ENCODE assay signal across 19 cellular contexts in the genomic region with DNA sequence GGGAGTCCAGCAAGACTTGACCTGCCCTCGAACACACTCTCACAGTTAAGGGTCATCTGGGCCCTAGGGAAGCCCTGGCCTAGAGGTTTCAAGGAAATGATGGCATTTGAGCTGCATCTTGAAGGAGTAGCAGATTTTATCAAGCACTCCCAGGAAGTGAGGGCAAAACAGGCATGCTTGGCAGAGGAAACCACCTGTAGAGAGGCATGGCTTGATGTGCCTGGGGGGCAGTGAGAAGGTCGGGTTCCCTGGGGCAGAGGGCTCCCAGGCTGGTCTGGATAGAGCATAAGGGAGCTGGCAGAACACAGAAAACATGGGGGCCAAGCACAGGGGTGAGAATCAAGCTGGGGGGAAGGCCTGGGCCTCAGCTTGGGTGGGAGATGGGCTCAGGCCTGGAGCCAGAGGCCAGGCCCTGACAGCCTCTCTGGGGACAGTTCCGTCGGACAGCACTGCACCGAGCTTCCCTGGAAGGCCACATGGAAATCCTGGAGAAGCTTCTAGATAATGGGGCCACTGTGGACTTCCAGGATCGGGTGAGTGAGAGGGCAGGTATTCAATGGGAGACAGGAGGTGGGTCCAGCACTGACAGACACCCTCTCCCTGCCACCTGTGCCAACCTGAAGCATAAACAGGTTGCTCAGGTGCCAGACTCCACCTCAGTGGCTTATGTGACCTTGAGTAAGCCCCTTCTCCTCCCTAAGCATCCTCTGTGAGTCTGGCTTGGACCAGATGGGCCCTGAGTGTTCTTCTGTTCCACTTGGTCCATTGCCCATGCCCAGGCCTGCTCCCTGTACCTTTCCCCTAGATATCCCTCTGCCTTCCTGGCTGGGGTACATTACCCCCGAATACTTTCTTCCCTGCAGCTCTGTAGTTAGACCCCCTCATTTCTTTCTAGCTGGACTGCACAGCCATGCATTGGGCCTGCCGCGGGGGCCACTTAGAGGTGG. TPM values are rescaled to one million over a fixed set of nuclear protein-coding genes. Genes with fewer than 3 reads are reported as not detected.
DNase-seq lines count a peak whose midpoint lies in the region; ATAC-seq and TF ChIP-seq lines count a peak whose summit lies in the region.
"Had no signal": no experiment of that assay in that cellular context is flagged by ENCODE, and none has a peak within 500 bp of the region (broad histone marks: within the 10 kb centered on the region; RNA-seq: fewer than 3 reads in every experiment).

No MANE protein-coding gene starts in this region.

- ATAC-seq in T-helper 17 cell, result no peak
- no peak for ATAC-seq in activated CD8-positive, alpha-beta T cell treated with anti-CD3 and anti-CD28 coated beads, Interleukin-2, amount 10 ng/mL, durations not matched to agents 7 days and 5 days
- ATAC-seq: Right ventricle myocardium inferior had no signal

- H3K4me1 Mint-ChIP-seq in T-helper 17 cell, result peaks cover 3% of the 10 kb centered on the region
- H3K4me1 Mint-ChIP-seq in activated CD8-positive, alpha-beta T cell treated with anti-CD3 and anti-CD28 coated beads, Interleukin-2, amount 10 ng/mL, durations not matched to agents 7 days and 5 days (ENCODE audit: low read depth), result no peaks in the 10 kb centered on the region
- peaks cover 24% of the 10 kb centered on the region for H3K4me1 Mint-ChIP-seq in nephron progenitor cell

- H3K4me3 Mint-ChIP-seq in T-helper 17 cell, result no peak overlapping the region
- H3K4me3 Mint-ChIP-seq in activated CD8-positive, alpha-beta T cell treated with anti-CD3 and anti-CD28 coated beads, Interleukin-2, amount 10 ng/mL, durations not matched to agents 7 days and 5 days, result no peak overlapping the region
- no peak overlapping the region for H3K4me3 Mint-ChIP-seq in nephron progenitor cell
- H3K4me3 Mint-ChIP-seq: CD4-positive, alpha-beta T cell had no signal

- H3K4me3 ChIP-seq in sigmoid colon, result no peak overlapping the region
- H3K4me3 ChIP-seq: PC-9 had no signal

- intact Hi-C loops in sigmoid colon (cut with DNase I), result no loop called here

- H3K9me3 ChIP-seq in T-helper 17 cell (ENCODE audit: control insufficient read depth, low read length, poor library complexity, severe bottlenecking) (no peaks in the 10 kb centered on the region), sigmoid colon (no peaks in the 10 kb centered on the region)
- H3K9me3 ChIP-seq: Caco-2 had no signal

- H3K27me3 ChIP-seq in sigmoid colon, result no peaks in the 10 kb centered on the region

- no peak for TF ChIP-seq CTCF in sigmoid colon (IDR thresholded peaks at IDR 0.05)
- no peak for TF ChIP-seq CTCF in nephron progenitor cell (IDR thresholded peaks at IDR 0.05)

- CTCF ChIA-PET in activated CD8-positive, alpha-beta T cell treated with anti-CD3 and anti-CD28 coated beads, Interleukin-2, amount 10 ng/mL, durations not matched to agents 7 days and 5 days (lab: Charles Lee), result no interaction called here

- 89 to 92% methylated on average over 9 of the region's 9 CpGs for WGBS in sigmoid colon, 2 donors

- POLR2A ChIA-PET in activated CD8-positive, alpha-beta T cell treated with anti-CD3 and anti-CD28 coated beads, Interleukin-2, amount 10 ng/mL, durations not matched to agents 7 days and 5 days (lab: Charles Lee), result no interaction called here

- no peaks in the 10 kb centered on the region for H3K36me3 ChIP-seq in sigmoid colon

- H3K27me3 Mint-ChIP-seq in T-helper 17 cell (peaks cover 6% of the 10 kb centered on the region), nephron progenitor cell (ENCODE audit: low read depth, poor library complexity) (peaks cover 6% of the 10 kb centered on the region)
- H3K27me3 Mint-ChIP-seq in activated CD8-positive, alpha-beta T cell treated with anti-CD3 and anti-CD28 coated beads, Interleukin-2, amount 10 ng/mL, durations not matched to agents 7 days and 5 days (ENCODE audit: low read depth), result no peaks in the 10 kb centered on the region
- H3K27me3 Mint-ChIP-seq: CD4-positive, alpha-beta T cell had no signal

- H3K27ac ChIP-seq in sigmoid colon, result no peak overlapping the region
- H3K27ac ChIP-seq: PC-9 had no signal

- DNase-seq in NCI-H2171 treated with DMSO at 0.1 percent for 48 hours (lab: John Stamatoyannopoulos, UW) (peak; percentile 10), NCI-H2171 (lab: John Stamatoyannopoulos, UW) (no peak), AG20443 (ENCODE audit: low spot score) (peak; percentile 2), T-helper 17 cell (no peak), sigmoid colon (peak; percentile 33), glomerular visceral epithelial cell (ENCODE audit: extremely low spot score) (no peak), nephron progenitor cell (no peak)
- DNase-seq in activated CD8-positive, alpha-beta T cell treated with anti-CD3 and anti-CD28 coated beads, Interleukin-2, amount 10 ng/mL, durations not matched to agents 7 days and 5 days, result no peak
- DNase-seq: 8988T; Caco-2; CD4-positive, alpha-beta T cell; IMR-90; NCI-H1417 treated with DMSO at 0.1 percent for 48 hours; NCI-H1930; NCI-H526; PC-9 had no signal

- no peaks in the 10 kb centered on the region for H3K4me1 ChIP-seq in sigmoid colon

- H3K36me3 Mint-ChIP-seq in T-helper 17 cell (ENCODE audit: low read depth) (no peaks in the 10 kb centered on the region), nephron progenitor cell (ENCODE audit: low read depth) (no peaks in the 10 kb centered on the region)
- H3K36me3 Mint-ChIP-seq in activated CD8-positive, alpha-beta T cell treated with anti-CD3 and anti-CD28 coated beads, Interleukin-2, amount 10 ng/mL, durations not matched to agents 7 days and 5 days (ENCODE audit: low read depth), result no peaks in the 10 kb centered on the region

- H3K27ac Mint-ChIP-seq in T-helper 17 cell, result peak overlapping the region; percentile 67
- H3K27ac Mint-ChIP-seq in activated CD8-positive, alpha-beta T cell treated with anti-CD3 and anti-CD28 coated beads, Interleukin-2, amount 10 ng/mL, durations not matched to agents 7 days and 5 days, result no peak overlapping the region
- H3K27ac Mint-ChIP-seq in nephron progenitor cell, result no peak overlapping the region
- H3K27ac Mint-ChIP-seq: CD4-positive, alpha-beta T cell had no signal

- no peaks in the 10 kb centered on the region for H3K9me3 Mint-ChIP-seq in activated CD8-positive, alpha-beta T cell treated with anti-CD3 and anti-CD28 coated beads, Interleukin-2, amount 10 ng/mL, durations not matched to agents 7 days and 5 days (ENCODE audit: insufficient read depth)
- no peaks in the 10 kb centered on the region for H3K9me3 Mint-ChIP-seq in nephron progenitor cell
- H3K9me3 Mint-ChIP-seq: CD4-positive, alpha-beta T cell had no signal

- TF ChIP-seq POLR2A in sigmoid colon (IDR thresholded peaks at IDR 0.05), result no peak

- TF ChIP-seq EP300 in sigmoid colon (IDR thresholded peaks at IDR 0.05), result no peak

RNA-seq across cellular contexts. Expression of a gene that starts 3.5 kb away (rescaled TPM):
- total RNA-seq in T-helper 17 cell (not detected), sigmoid colon (under 1 TPM in 1 of 4 donors, not detected in 3; 0.71 TPM)
- 1 to 10 TPM in 1 of 3 donors, under 1 TPM in 1, not detected in 1; 0.26 to 1.2 TPM for polyA plus RNA-seq in sigmoid colon
- not detected for total RNA-seq in activated CD8-positive, alpha-beta T cell treated with anti-CD3 and anti-CD28 coated beads, Interleukin-2, amount 10 ng/mL, durations not matched to agents 7 days and 5 days
- total RNA-seq: CD4-positive, alpha-beta T cell had no signal

RNA-seq across cellular contexts. Expression of a gene that starts 8.1 kb away (rescaled TPM):
- total RNA-seq in T-helper 17 cell, result not detected
- total RNA-seq in sigmoid colon, result under 1 TPM in 1 of 4 donors, not detected in 3; 0.49 TPM
- 1 to 10 TPM in 1 of 3 donors, under 1 TPM in 1, not detected in 1; 0.31 to 1.2 TPM for polyA plus RNA-seq in sigmoid colon
- under 1 TPM in 1 of 2 experiments, not detected in 1; 0.26 TPM for total RNA-seq in activated CD8-positive, alpha-beta T cell treated with anti-CD3 and anti-CD28 coated beads, Interleukin-2, amount 10 ng/mL, durations not matched to agents 7 days and 5 days
- total RNA-seq: Caco-2; CD4-positive, alpha-beta T cell; SK-MEL-5 had no signal

RNA-seq across cellular contexts. Expression of a gene that starts 8.8 kb away (rescaled TPM):
- total RNA-seq in T-helper 17 cell (not detected), sigmoid colon (not detected)
- polyA plus RNA-seq in sigmoid colon, result not detected
- not detected for total RNA-seq in activated CD8-positive, alpha-beta T cell treated with anti-CD3 and anti-CD28 coated beads, Interleukin-2, amount 10 ng/mL, durations not matched to agents 7 days and 5 days
- total RNA-seq: Caco-2; CD4-positive, alpha-beta T cell; IMR-90; SK-MEL-5 had no signal
- polyA plus RNA-seq: BJ, IMR-90 had no signal

RNA-seq across cellular contexts. Expression of a gene that starts 52.6 kb away (rescaled TPM):
- total RNA-seq in T-helper 17 cell, result 1 to 10 TPM in 1 of 2 donors, under 1 TPM in 1; 0.35 to 1.2 TPM
- 10 to 100 TPM in 1 of 4 donors, 1 to 10 TPM in 2, under 1 TPM in 1; 0.83 to 23.4 (median 5.4) TPM for total RNA-seq in sigmoid colon
- 1 to 10 TPM; 1.2 to 2.5 (median 2.5) TPM for polyA plus RNA-seq in sigmoid colon
- total RNA-seq in activated CD8-positive, alpha-beta T cell treated with anti-CD3 and anti-CD28 coated beads, Interleukin-2, amount 10 ng/mL, durations not matched to agents 7 days and 5 days, result 1 to 10 TPM; 1.1 to 1.2 TPM

RNA-seq across cellular contexts. Expression of a gene that starts 59.8 kb away (rescaled TPM):
- total RNA-seq in T-helper 17 cell (10 to 100 TPM; 23.3 to 26.2 TPM), sigmoid colon (10 to 100 TPM; 13.3 to 19.3 (median 13.9) TPM)
- polyA plus RNA-seq in sigmoid colon, result 1 to 10 TPM; 8.1 to 9.0 (median 8.9) TPM
- total RNA-seq in activated CD8-positive, alpha-beta T cell treated with anti-CD3 and anti-CD28 coated beads, Interleukin-2, amount 10 ng/mL, durations not matched to agents 7 days and 5 days, result 1 to 10 TPM; 8.9 to 9.5 TPM

Comparison
In these comparisons a context has a peak if more than half of its experiments do, and no peak if none do; other contexts are left out.
1. DNase-seq: peak in NCI-H2171 treated with DMSO at 0.1 percent for 48 hours (single experiment), AG20443 (single experiment) and sigmoid colon (single experiment); none in NCI-H2171 (single experiment), T-helper 17 cell (0 of 3), activated CD8-positive, alpha-beta T cell treated with anti-CD3 and anti-CD28 coated beads, Interleukin-2, amount 10 ng/mL, durations not matched to agents 7 days and 5 days (single experiment), glomerular visceral epithelial cell (single experiment) and nephron progenitor cell (single experiment).